Comparison of ENCODE assay signal across 20 cellular contexts in the genomic region with DNA sequence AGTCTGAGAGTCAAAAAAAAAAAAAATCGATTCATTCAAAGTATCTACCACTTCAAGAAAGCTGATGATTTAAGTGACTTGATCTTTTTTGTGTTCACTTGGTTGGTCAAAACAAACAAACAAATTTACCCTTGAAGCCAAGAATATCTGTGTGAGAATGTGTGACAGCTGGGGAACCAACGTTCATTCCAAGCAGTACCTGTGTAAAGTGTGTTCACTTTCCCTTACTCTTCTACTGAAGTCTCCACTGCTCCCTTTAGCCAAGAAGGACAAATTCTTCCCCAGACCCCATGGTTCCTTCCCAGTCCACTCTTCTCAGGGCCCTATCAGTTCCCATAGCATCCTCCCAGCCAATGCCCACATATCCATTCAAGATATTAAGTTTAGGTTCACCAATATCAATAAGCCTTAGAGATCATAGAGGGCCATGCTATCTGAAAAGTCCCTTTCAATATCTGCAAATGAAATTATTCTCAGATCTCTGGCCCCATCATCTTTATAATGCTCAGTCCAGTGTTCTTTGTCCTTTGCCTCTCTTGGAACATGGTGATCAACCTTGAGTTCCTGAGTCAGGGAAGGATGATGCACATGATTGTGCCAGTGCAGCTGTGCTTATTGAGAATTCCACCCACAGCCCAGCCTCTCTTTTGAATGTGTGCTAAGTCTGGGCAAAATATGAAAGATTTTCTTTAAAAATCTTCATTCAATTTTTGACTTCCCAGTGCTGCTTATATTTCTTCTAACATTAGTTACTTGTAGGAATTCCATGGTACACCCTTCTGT.
"Had no signal": no experiment of that assay in that cellular context is flagged by ENCODE, and none has a peak within 500 bp of the region (broad histone marks: within the 10 kb centered on the region; RNA-seq: fewer than 3 reads in every experiment).

No MANE protein-coding gene starts in this region.

- H3K4me2 ChIP-seq: hepatocyte had no signal

- H3K36me3 ChIP-seq: stomach, thoracic aorta, transverse colon had no signal

- H3K27ac ChIP-seq: hepatocyte, skin epidermis, stomach, thoracic aorta, transverse colon had no signal

- ATAC-seq: esophagus mucosa; left colon; left ventricle myocardium superior; naive thymus-derived CD8-positive, alpha-beta T cell; sciatic nerve had no signal

- H3K36me3 Mint-ChIP-seq: naive thymus-derived CD8-positive, alpha-beta T cell had no signal

- H3K27me3 ChIP-seq: hepatocyte, stomach, transverse colon had no signal

- H3K4me1 ChIP-seq: stomach, transverse colon had no signal

- H2AFZ ChIP-seq: hepatocyte had no signal

- H3K9me3 Mint-ChIP-seq: neural crest cell had no signal

- H3K27ac Mint-ChIP-seq: naive thymus-derived CD8-positive, alpha-beta T cell had no signal

- DNase-seq: cerebellar nuclear complex; effector CD8-positive, alpha-beta T cell; kidney; left colon; left ventricle myocardium superior; mesenchymal stem cell; naive thymus-derived CD8-positive, alpha-beta T cell; retina; stimulated activated CD4-positive, alpha-beta T cell treated with anti-CD3 and anti-CD28 coated beads, Interleukin-12 subunit alpha, Interleukin-12 subunit beta, amount 100 ng/mL, for 4 hours; stimulated activated naive CD4-positive, alpha-beta T cell; stomach; substantia nigra; transverse colon had no signal

- H3K4me1 Mint-ChIP-seq: naive thymus-derived CD8-positive, alpha-beta T cell; neural crest cell had no signal

- H3K4me3 Mint-ChIP-seq: naive thymus-derived CD8-positive, alpha-beta T cell; neural crest cell had no signal

- H3K79me2 ChIP-seq: hepatocyte had no signal

- H3K9me3 ChIP-seq: stomach, thoracic aorta, transverse colon had no signal

- H3K4me3 ChIP-seq: hepatocyte, lung, skin epidermis, stomach, thoracic aorta, transverse colon had no signal
